ENCODE assay signal across 8 cellular contexts in the genomic region with DNA sequence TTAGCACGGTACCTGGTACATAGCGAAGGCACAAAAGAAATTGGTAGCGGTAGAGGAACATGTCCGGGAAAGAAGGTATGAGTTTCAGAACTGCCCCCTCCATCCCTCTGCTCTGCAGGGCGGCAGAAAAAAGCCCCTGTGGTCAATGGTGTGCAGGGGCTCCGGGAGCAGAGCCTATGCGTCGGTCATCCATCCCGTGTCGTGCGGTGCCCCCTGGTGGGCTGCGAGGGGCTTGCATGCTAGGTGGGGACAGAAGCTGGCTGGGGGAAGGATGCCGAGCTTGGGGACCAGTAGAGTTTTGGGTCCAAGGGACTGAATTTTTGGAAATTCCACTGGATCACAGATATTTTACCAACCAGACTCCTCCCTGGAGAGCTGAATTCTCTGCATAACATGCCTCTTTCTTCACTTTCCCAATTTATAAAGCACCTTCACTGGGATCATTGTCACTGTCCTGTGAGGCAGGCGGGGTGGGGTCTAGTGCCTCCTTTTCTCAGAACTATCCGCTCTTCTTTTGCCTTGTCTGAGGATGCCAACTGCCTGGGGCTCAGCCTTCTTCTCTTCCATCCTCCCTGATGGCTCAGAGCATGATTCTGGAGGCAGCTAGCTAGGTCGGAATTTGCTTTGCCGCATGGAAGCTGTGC.
DNase-seq lines count a peak whose midpoint lies in the region; ATAC-seq and TF ChIP-seq lines count a peak whose summit lies in the region.

No MANE protein-coding gene starts in this region.

- no peak overlapping the region for H3K4me3 Mint-ChIP-seq in glutamatergic neuron (ENCODE audit: unreplicated experiment)

- no peaks in the 10 kb centered on the region for H3K4me1 Mint-ChIP-seq in glutamatergic neuron (ENCODE audit: low read depth, unreplicated experiment)

- TF ChIP-seq POLR2A in vagina (IDR thresholded peaks at IDR 0.05), result no peak

- no peaks in the 10 kb centered on the region for H3K27me3 ChIP-seq in vagina

- H3K27ac ChIP-seq in vagina, result no peak overlapping the region

- peak; percentile 32 for DNase-seq in Caki2 (ENCODE audit: low read depth)
- DNase-seq in activated gamma-delta T cell treated with Interleukin-2 at 50 U/mL for 16 hours, result peak; percentile 49
- peak; percentile 95 for DNase-seq in glutamatergic neuron
- DNase-seq in posterior cingulate gyrus, result peak; percentile 60 to 96 (median 84)
- no peak for DNase-seq in vagina (ENCODE audit: extremely low spot score in 2 of 2)

- no peaks in the 10 kb centered on the region for H3K36me3 Mint-ChIP-seq in glutamatergic neuron (ENCODE audit: unreplicated experiment)

- H3K27me3 Mint-ChIP-seq in glutamatergic neuron (ENCODE audit: unreplicated experiment), result peaks cover 6% of the 10 kb centered on the region

- intact Hi-C loops in posterior cingulate gyrus (cut with DNase I), result loop anchor here (1.0 to 2.0 kb wide), 2 partner anchors 151 to 210 kb away; no protein-coding TSS in a partner anchor
- intact Hi-C loops in vagina (cut with DNase I), result loop anchor here (2.0 kb wide), 1 partner anchor 209 kb away; no protein-coding TSS in a partner anchor

- no peak overlapping the region for H3K27ac Mint-ChIP-seq in glutamatergic neuron (ENCODE audit: unreplicated experiment)

- no peaks in the 10 kb centered on the region for H3K9me3 ChIP-seq in vagina

- no peaks in the 10 kb centered on the region for H3K36me3 ChIP-seq in vagina

- in situ Hi-C loops in Caki2 (cut with HindIII; ENCODE audit: low pct_unique_long_range_greater_than_20kb, low sequenced_read_pairs), result no loop called here

- H3K4me3 ChIP-seq in vagina, result no peak overlapping the region

- ATAC-seq in HG02610 (IDR thresholded peaks at IDR 0.05; ENCODE audit: unreplicated experiment), result peak; percentile 58
- no peak for ATAC-seq in GM18519 (IDR thresholded peaks at IDR 0.05; ENCODE audit: low FRiP score, unreplicated experiment)

- H3K4me1 ChIP-seq in vagina, result no peaks in the 10 kb centered on the region

- TF ChIP-seq CTCF in glutamatergic neuron (IDR thresholded peaks at IDR 0.05; ENCODE audit: partially characterized antibody, unreplicated experiment) (peak; percentile 94), vagina (IDR thresholded peaks at IDR 0.05) (peak; percentile 67 to 74 (median 72))

- H3K9me3 Mint-ChIP-seq in glutamatergic neuron (ENCODE audit: unreplicated experiment), result peaks cover 4% of the 10 kb centered on the region

TF ChIP-seq in PFSK-1, 5 proteins besides CTCF, POLR2A, EP300 and RAD21:
- no peak for TF ChIP-seq SIN3A (IDR thresholded peaks at IDR 0.05; ENCODE audit: borderline replicate concordance, insufficient read depth, low read length)
- peak; percentile 31 for TF ChIP-seq FOXP2 (optimal IDR thresholded peaks at IDR 0.05; ENCODE audit: borderline replicate concordance, extremely low read depth, extremely low read length, insufficient read depth)

Comparison
In these comparisons a context has a peak if more than half of its experiments do, and no peak if none do; other contexts are left out.
1. DNase-seq: peak in Caki2 (single experiment), activated gamma-delta T cell treated with Interleukin-2 at 50 U/mL for 16 hours (single experiment), glutamatergic neuron (single experiment) and posterior cingulate gyrus (10 of 10); none in vagina (0 of 2).